19 cellular contexts compared by ENCODE assay signal in the genomic region with DNA sequence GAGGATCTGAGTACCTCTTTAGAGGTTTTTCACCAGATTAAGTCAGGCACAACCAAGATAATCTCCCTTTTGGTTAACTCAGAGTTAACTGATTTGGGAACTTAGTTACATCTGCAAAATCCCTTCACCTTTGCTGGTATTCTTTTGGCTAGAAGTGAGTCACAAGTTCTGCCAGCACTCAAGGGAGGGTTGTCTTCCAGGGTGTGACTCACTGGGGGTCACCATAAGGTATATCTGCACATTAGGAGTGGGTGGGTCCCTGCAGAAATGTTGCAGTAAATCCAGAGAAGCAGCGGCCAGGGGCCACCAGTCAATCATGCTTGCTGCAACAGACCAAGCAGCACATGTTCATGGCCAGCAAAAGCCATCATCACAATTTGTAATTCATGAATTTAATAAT. TPM values are rescaled to one million over a fixed set of nuclear protein-coding genes. Genes with fewer than 3 reads are reported as not detected.
A peak's percentile ranks its signal among the peaks of the same experiment; 100 is the strongest.
DNase-seq lines count a peak whose midpoint lies in the region; ATAC-seq lines count a peak whose summit lies in the region.
"Had no signal": no experiment of that assay in that cellular context is flagged by ENCODE, and none has a peak within 500 bp of the region (broad histone marks: within the 10 kb centered on the region; RNA-seq: fewer than 3 reads in every experiment).

No MANE protein-coding gene starts in this region.

- H3K27ac ChIP-seq in duodenal mucosa (ENCODE audit: low read depth, low read length): peak overlapping the region; percentile 60
- H3K27ac ChIP-seq in mesendoderm (ENCODE audit: low read depth, low read length): peak overlapping the region; percentile 18
- H3K27ac ChIP-seq: BLaER1, sigmoid colon had no signal

- no peaks in the 10 kb centered on the region for H3K4me1 Mint-ChIP-seq in T-cell
- H3K4me1 Mint-ChIP-seq: activated B cell treated with CpG ODN at 0.5 μM for 24 hours; activated naive CD4-positive, alpha-beta T cell treated with anti-CD3 and anti-CD28 coated beads, Interleukin-2, amount 50 U/mL, for 24 hours; stimulated activated memory B cell treated with anti-CD40 and anti-IgM and Interleukin-4, amounts not matched to agents 10 μg/mL and 1 μg/mL and 100 μg/mL, for 72 hours had no signal

- H3K27me3 ChIP-seq in MG63: no peaks in the 10 kb centered on the region
- no peaks in the 10 kb centered on the region for H3K27me3 ChIP-seq in duodenal mucosa (ENCODE audit: control insufficient read depth in 1 of 2, insufficient read depth in 2 of 2, low read length in 2 of 2)
- no peaks in the 10 kb centered on the region for H3K27me3 ChIP-seq in mesendoderm (ENCODE audit: insufficient read depth, low read length, poor library complexity)
- H3K27me3 ChIP-seq: BLaER1, sigmoid colon had no signal

- WGBS in mesendoderm (ENCODE audit: extremely low coverage, insufficient coverage, low lambda C conversion rate): no CpG with 5 or more reads among the region's 1 CpG

- ATAC-seq in T-cell (replicated peaks in 1 of 4): no peak
- ATAC-seq: Panc1; stimulated activated memory B cell treated with anti-CD40 and anti-IgM and Interleukin-4, amounts not matched to agents 10 μg/mL and 1 μg/mL and 100 μg/mL, for 72 hours had no signal

- no peaks in the 10 kb centered on the region for H3K36me3 Mint-ChIP-seq in T-cell
- H3K36me3 Mint-ChIP-seq: activated naive CD4-positive, alpha-beta T cell treated with anti-CD3 and anti-CD28 coated beads, Interleukin-2, amount 50 U/mL, for 24 hours; stimulated activated memory B cell treated with anti-CD40 and anti-IgM and Interleukin-4, amounts not matched to agents 10 μg/mL and 1 μg/mL and 100 μg/mL, for 72 hours had no signal

- no peak overlapping the region for H2BK15ac ChIP-seq in mesendoderm (replicated peaks; ENCODE audit: low read depth)

- peak overlapping the region; percentile 81 for H2BK5ac ChIP-seq in mesendoderm (ENCODE audit: low read length)

- H3K4me1 ChIP-seq in duodenal mucosa (ENCODE audit: control insufficient read depth in 1 of 2, insufficient read depth in 2 of 2, low read length in 2 of 2): peaks cover 14 to 30% of the 10 kb centered on the region in 2 donors
- H3K4me1 ChIP-seq in mesendoderm (ENCODE audit: control insufficient read depth, low read depth, low read length): peaks cover 17% of the 10 kb centered on the region
- H3K4me1 ChIP-seq: BLaER1, sigmoid colon had no signal

- H3K56ac ChIP-seq in mesendoderm (ENCODE audit: low read length): peak overlapping the region; percentile 34

- POLR2A ChIA-PET in T-cell (lab: Charles Lee): no interaction called here

- H3K9ac ChIP-seq in duodenal mucosa (ENCODE audit: low read depth in 1 of 2, low read length in 2 of 2) (peak overlapping the region in 1 of 2 donors; percentile 29), mesendoderm (ENCODE audit: low read length) (peak overlapping the region; percentile 6)
- H3K9ac ChIP-seq: BLaER1 had no signal

- peak overlapping the region; percentile 20 for H3K4ac ChIP-seq in mesendoderm (ENCODE audit: low read depth, low read length)

- no peaks in the 10 kb centered on the region for H3K36me3 ChIP-seq in MG63
- no peaks in the 10 kb centered on the region for H3K36me3 ChIP-seq in duodenal mucosa (ENCODE audit: control insufficient read depth in 1 of 2, insufficient read depth in 2 of 2, low read length in 2 of 2)
- no peaks in the 10 kb centered on the region for H3K36me3 ChIP-seq in mesendoderm (ENCODE audit: control insufficient read depth, insufficient read depth, low read length)
- H3K36me3 ChIP-seq: BLaER1, sigmoid colon had no signal

- H2AK5ac ChIP-seq in mesendoderm (ENCODE audit: low read length): no peak overlapping the region

- H3K9me3 Mint-ChIP-seq in T-cell: no peaks in the 10 kb centered on the region
- H3K9me3 Mint-ChIP-seq: activated B cell treated with CpG ODN at 0.5 μM for 24 hours; activated naive CD4-positive, alpha-beta T cell treated with anti-CD3 and anti-CD28 coated beads, Interleukin-2, amount 50 U/mL, for 24 hours had no signal

- H3K27ac Mint-ChIP-seq in T-cell: no peak overlapping the region
- H3K27ac Mint-ChIP-seq: activated B cell treated with CpG ODN at 0.5 μM for 24 hours; activated naive CD4-positive, alpha-beta T cell treated with anti-CD3 and anti-CD28 coated beads, Interleukin-2, amount 50 U/mL, for 24 hours; stimulated activated memory B cell treated with anti-CD40 and anti-IgM and Interleukin-4, amounts not matched to agents 10 μg/mL and 1 μg/mL and 100 μg/mL, for 72 hours had no signal

- H4K8ac ChIP-seq in mesendoderm (ENCODE audit: low read depth, low read length): no peak overlapping the region

- DNase-seq in HPDE6-E6E7 (ENCODE audit: extremely low spot score) (peak; percentile 29), MG63 (peak; percentile 8), mesendoderm (peak; percentile 49), HuH-7.5 (ENCODE audit: low spot score) (no peak), T-cell (no peak), NK-92 (lab: John Stamatoyannopoulos, UW; ENCODE audit: unreplicated experiment) (no peak), DMS53 (lab: John Stamatoyannopoulos, UW) (no peak)
- DNase-seq: activated B cell treated with CpG ODN at 0.5 μM for 24 hours, caudate nucleus, DMS 273 treated with DMSO at 0.1 percent for 48 hours, glutamatergic neuron, NCI-H526, sigmoid colon, trophoblast cell had no signal

- no peaks in the 10 kb centered on the region for H3K79me2 ChIP-seq in mesendoderm (ENCODE audit: control insufficient read depth, insufficient read depth, low read length)

- H3K18ac ChIP-seq in mesendoderm (ENCODE audit: low read length): peak overlapping the region; percentile 85

- no peak overlapping the region for H4K5ac ChIP-seq in mesendoderm (ENCODE audit: low read length)

- no peak overlapping the region for H3K4me3 ChIP-seq in MG63
- H3K4me3 ChIP-seq in duodenal mucosa (ENCODE audit: low read depth in 1 of 2, low read length in 2 of 2): peak overlapping the region in 1 of 2 donors; percentile 7
- H3K4me3 ChIP-seq in mesendoderm (ENCODE audit: low read length): no peak overlapping the region
- H3K4me3 ChIP-seq: BLaER1, sigmoid colon had no signal

- no peak overlapping the region for H3K4me3 Mint-ChIP-seq in T-cell
- H3K4me3 Mint-ChIP-seq: activated B cell treated with CpG ODN at 0.5 μM for 24 hours; activated naive CD4-positive, alpha-beta T cell treated with anti-CD3 and anti-CD28 coated beads, Interleukin-2, amount 50 U/mL, for 24 hours; stimulated activated memory B cell treated with anti-CD40 and anti-IgM and Interleukin-4, amounts not matched to agents 10 μg/mL and 1 μg/mL and 100 μg/mL, for 72 hours had no signal

- H3K4me2 ChIP-seq in mesendoderm (ENCODE audit: low read length): no peak overlapping the region
- H3K4me2 ChIP-seq: BLaER1 had no signal

- H3K79me1 ChIP-seq in mesendoderm (ENCODE audit: low read length): no peaks in the 10 kb centered on the region

- H3K27me3 Mint-ChIP-seq in T-cell: peaks cover 12% of the 10 kb centered on the region in 2 donors
- H3K27me3 Mint-ChIP-seq: stimulated activated memory B cell treated with anti-CD40 and anti-IgM and Interleukin-4, amounts not matched to agents 10 μg/mL and 1 μg/mL and 100 μg/mL, for 72 hours had no signal

- H3K23ac ChIP-seq in mesendoderm (ENCODE audit: low read length): no peak overlapping the region

- H3K9me3 ChIP-seq in MG63 (no peaks in the 10 kb centered on the region), duodenal mucosa (ENCODE audit: control insufficient read depth in 1 of 2, low read length in 2 of 2) (no peaks in the 10 kb centered on the region)
- H3K9me3 ChIP-seq: BLaER1, sigmoid colon had no signal

- CTCF ChIA-PET in T-cell (lab: Charles Lee): no interaction called here

- peak overlapping the region; percentile 84 for H2BK120ac ChIP-seq in mesendoderm (ENCODE audit: low read depth, low read length)

RNA-seq across cellular contexts. Expression of a gene that starts 59.8 kb away (rescaled TPM):
- total RNA-seq in MG63 (2014; rRNA removed; shearing (Covaris generic); ENCODE audit: low replicate concordance): 0.12 and 0.13 TPM in 2 replicates
- polyA plus RNA-seq in mesendoderm (2013, experiment 1 of 2): 19.2 TPM
- polyA plus RNA-seq in mesendoderm (2013, experiment 2 of 2): 19.6 TPM
- 1 to 10 TPM; 2.0 to 3.4 (median 2.7) TPM for total RNA-seq in T-cell

Comparison
In these comparisons a context has a peak if more than half of its experiments do, and no peak if none do; other contexts are left out.
1. DNase-seq: peak in HPDE6-E6E7 (single experiment), MG63 (single experiment) and mesendoderm (single experiment); none in HuH-7.5 (single experiment), T-cell (0 of 34), NK-92 (single experiment) and DMS53 (single experiment).